8 cellular contexts compared by ENCODE assay signal in the genomic region with DNA sequence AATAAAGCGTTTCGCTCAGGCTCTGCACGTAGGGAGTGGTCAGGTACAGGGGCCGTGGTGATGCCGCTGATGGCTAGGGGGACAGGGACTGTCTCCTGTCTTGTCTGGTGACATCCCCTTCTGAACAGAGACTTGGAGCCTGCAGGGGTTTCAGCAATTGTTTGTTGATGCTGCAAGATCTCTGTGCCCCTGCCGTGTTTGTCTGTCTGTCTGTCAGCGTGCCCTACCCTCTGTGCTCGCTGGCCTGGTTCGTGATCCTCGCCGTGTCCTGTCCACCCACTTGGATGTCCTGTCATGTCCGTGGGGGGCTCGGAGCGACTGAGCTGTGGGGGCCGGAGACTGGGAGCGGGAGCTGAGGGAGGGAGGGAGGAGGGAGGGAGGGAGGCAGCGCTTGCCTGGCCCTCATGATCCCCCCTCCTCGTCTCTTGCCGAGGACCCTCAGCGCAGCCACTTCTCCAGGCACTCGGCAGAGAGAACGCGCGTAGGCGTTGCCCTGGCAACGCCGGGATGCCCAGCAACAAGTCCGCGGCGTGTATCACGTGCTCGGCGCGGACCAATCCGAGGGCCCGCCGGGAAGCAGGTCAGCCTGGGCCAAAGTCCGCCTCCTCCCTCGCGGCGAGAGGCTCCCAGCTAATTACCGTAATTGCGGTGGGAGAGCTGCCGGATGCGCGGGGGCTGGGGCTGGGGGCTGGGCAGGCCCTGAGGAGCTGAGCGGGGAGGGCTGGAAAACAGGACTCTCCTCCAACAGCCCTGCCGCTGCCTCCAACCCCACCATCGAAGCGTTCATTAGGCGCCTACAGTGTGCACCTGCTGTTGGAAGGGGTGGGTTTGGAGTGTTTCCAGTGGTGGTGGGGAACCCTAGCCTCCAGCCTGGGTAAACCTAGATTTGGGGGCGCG. TPM values are rescaled to one million over a fixed set of nuclear protein-coding genes. Genes with fewer than 3 reads are reported as not detected.
DNase-seq lines count a peak whose midpoint lies in the region; ATAC-seq, FAIRE-seq and TF ChIP-seq lines count a peak whose summit lies in the region.

No MANE protein-coding gene starts in this region.

- no peak for FAIRE-seq in pancreas (lab: Jason Lieb, UNC)

- peak overlapping the region; percentile 49 for H3K4me3 ChIP-seq in ACC112 (ENCODE audit: low read depth, low read length)
- peak overlapping the region in 10 of 12 donors; percentile 21 to 51 (median 39) for H3K4me3 ChIP-seq in heart left ventricle
- H3K4me3 ChIP-seq in pancreas = peak overlapping the region in 2 of 4 donors; percentile 7 to 35
- H3K4me3 ChIP-seq in thyroid gland (replicated peaks in 1 of 3) = no peak overlapping the region

- ATAC-seq in GM19324 (IDR thresholded peaks at IDR 0.05; ENCODE audit: low FRiP score, unreplicated experiment) (peak; percentile 72), heart left ventricle (peak; percentile 88 to 99 (median 99)), pancreas (peak; percentile 97 to 99 (median 99))

- TF ChIP-seq CTCF in heart left ventricle (IDR thresholded peaks at IDR 0.05) = no peak
- TF ChIP-seq CTCF in pancreas (IDR thresholded peaks at IDR 0.05) = no peak
- TF ChIP-seq CTCF in thyroid gland (IDR thresholded peaks at IDR 0.05) = no peak

- H3K36me3 ChIP-seq in ACC112 (ENCODE audit: insufficient read depth, low read length) = no peaks in the 10 kb centered on the region
- no peaks in the 10 kb centered on the region for H3K36me3 ChIP-seq in heart left ventricle
- no peaks in the 10 kb centered on the region for H3K36me3 ChIP-seq in pancreas
- H3K36me3 ChIP-seq in thyroid gland = no peaks in the 10 kb centered on the region

- 3 to 8% (median 4%) methylated on average over 14 to 53 of the region's 53 CpGs for WGBS in heart left ventricle, 4 donors
- 2% methylated on average over 51 to 52 of the region's 53 CpGs for WGBS in pancreas, 2 donors
- 4 to 5% methylated on average over 21 to 35 of the region's 53 CpGs for WGBS in thyroid gland, 2 donors

- H3K9me3 ChIP-seq in heart left ventricle = no peaks in the 10 kb centered on the region
- no peaks in the 10 kb centered on the region for H3K9me3 ChIP-seq in pancreas
- H3K9me3 ChIP-seq in thyroid gland = no peaks in the 10 kb centered on the region

- H3K4me1 ChIP-seq in ACC112 (ENCODE audit: control insufficient read depth, insufficient read depth, low read length, unreplicated experiment) = peaks cover 3% of the 10 kb centered on the region
- peaks cover 0 to 14% (median 7%) of the 10 kb centered on the region in 12 donors for H3K4me1 ChIP-seq in heart left ventricle
- H3K4me1 ChIP-seq in pancreas = peaks cover 0 to 6% (median 5%) of the 10 kb centered on the region in 3 donors
- H3K4me1 ChIP-seq in thyroid gland = peaks cover 4 to 14% of the 10 kb centered on the region in 2 donors

- no peak overlapping the region for H2AFZ ChIP-seq in ACC112 (ENCODE audit: low read length, unreplicated experiment)

- no peak for TF ChIP-seq POLR2A in heart left ventricle (IDR thresholded peaks at IDR 0.05)
- TF ChIP-seq POLR2A in thyroid gland (IDR thresholded peaks at IDR 0.05) = no peak

- H3K27me3 ChIP-seq in ACC112 (ENCODE audit: insufficient read depth, low read length) (peaks cover 18% of the 10 kb centered on the region), heart left ventricle (peaks cover 0 to 27% (median 2%) of the 10 kb centered on the region in 9 donors), pancreas (no peaks in the 10 kb centered on the region), thyroid gland (no peaks in the 10 kb centered on the region)

- H3K27ac ChIP-seq in ACC112 (ENCODE audit: low read depth, low read length) = no peak overlapping the region
- H3K27ac ChIP-seq in heart left ventricle = no peak overlapping the region
- peak overlapping the region in 1 of 4 donors; percentile 37 for H3K27ac ChIP-seq in pancreas
- H3K27ac ChIP-seq in thyroid gland = no peak overlapping the region

- no peaks in the 10 kb centered on the region for H3K79me2 ChIP-seq in ACC112 (ENCODE audit: control insufficient read depth, insufficient read depth, low read length, unreplicated experiment)

- intact Hi-C loops in heart left ventricle (cut with DNase I) (no loop called here), pancreas (cut with DNase I) (no loop called here), thyroid gland (cut with DNase I) (no loop called here)

- DNase-seq in NCI-H1417 treated with DMSO at 0.1 percent for 48 hours (lab: John Stamatoyannopoulos, UW) (peak; percentile 90), T-helper 1 cell (peak; percentile 12 to 74 (median 25)), amniotic epithelial cell (ENCODE audit: low read depth) (peak; percentile 84), heart left ventricle (peak; percentile 89 to 94 (median 93)), pancreas (peak; percentile 85 to 97 (median 93)), thyroid gland (peak; percentile 88 to 97)

RNA-seq across cellular contexts. Expression of a gene that starts 31.9 kb away (rescaled TPM):
- total RNA-seq in heart left ventricle = 10 to 100 TPM; 30.7 to 94.0 (median 41.8) TPM
- polyA plus RNA-seq in heart left ventricle = 10 to 100 TPM; 28.4 to 28.5 TPM
- 1 to 10 TPM; 5.4 to 9.2 (median 6.5) TPM for total RNA-seq in pancreas
- polyA plus RNA-seq in pancreas = 1 to 10 TPM; 3.3 to 4.6 TPM
- 10 to 100 TPM; 11.3 to 21.0 (median 15.8) TPM for total RNA-seq in thyroid gland

RNA-seq across cellular contexts. Expression of a gene that starts 36.0 kb away (rescaled TPM):
- total RNA-seq in heart left ventricle (10 to 100 TPM; 38.9 to 65.2 (median 47.7) TPM), pancreas (10 to 100 TPM; 19.0 to 36.7 (median 25.0) TPM), thyroid gland (10 to 100 TPM; 32.0 to 50.7 (median 42.9) TPM)
- polyA plus RNA-seq in heart left ventricle (10 to 100 TPM; 30.7 to 59.6 TPM), pancreas (10 to 100 TPM; 30.4 to 47.4 TPM)

Comparison
In these comparisons a context has a peak if more than half of its experiments do, and no peak if none do; other contexts are left out.
1. H3K4me3 ChIP-seq: peak in ACC112 (single experiment) and heart left ventricle (10 of 12); none in thyroid gland (0 of 3).
2. DNase-seq: peak in every context shown above with its lines; median percentile 93 in heart left ventricle; 93 in pancreas; 92 in thyroid gland; 90 in NCI-H1417 treated with DMSO at 0.1 percent for 48 hours; 84 in amniotic epithelial cell; 25 in T-helper 1 cell.
3. Peak in every context shown above with its lines, with median percentiles within 50 percentile points of each other: ATAC-seq.